ENCODE assay signal across 9 cellular contexts in genomic region chr19:42207767-42208259, GRCh38. TPM values are rescaled to one million over a fixed set of nuclear protein-coding genes. Genes with fewer than 3 reads are reported as not detected.
DNase-seq lines count a peak whose midpoint lies in the region; ATAC-seq and TF ChIP-seq lines count a peak whose summit lies in the region.
"Had no signal": no experiment of that assay in that cellular context is flagged by ENCODE, and none has a peak within 500 bp of the region (broad histone marks: within the 10 kb centered on the region; RNA-seq: fewer than 3 reads in every experiment).

No MANE protein-coding gene starts in this region.

- peaks cover 40% of the 10 kb centered on the region for H3K79me2 ChIP-seq in hepatocyte

- TF ChIP-seq EP300 in upper lobe of left lung (IDR thresholded peaks at IDR 0.05), result no peak

- TF ChIP-seq CTCF in fibroblast of pulmonary artery (IDR thresholded peaks at IDR 0.05; ENCODE audit: low read length, missing control alignments) (no peak), upper lobe of left lung (IDR thresholded peaks at IDR 0.05) (no peak), hepatocyte (IDR thresholded peaks at IDR 0.05; ENCODE audit: poor library complexity) (no peak)

- no peaks in the 10 kb centered on the region for H3K27me3 ChIP-seq in upper lobe of left lung
- H3K27me3 ChIP-seq in hepatocyte, result no peaks in the 10 kb centered on the region

- H2AFZ ChIP-seq in hepatocyte, result no peak overlapping the region

- H3K9me2 ChIP-seq in hepatocyte (replicated peaks; ENCODE audit: insufficient read depth), result no peaks in the 10 kb centered on the region

- WGBS in upper lobe of left lung, 2 donors, result 68 to 84% methylated on average over 6 of the region's 6 CpGs
- WGBS in hepatocyte (ENCODE audit: low lambda C conversion rate, missing lambda C conversion rate), result 84% methylated on average over 6 of the region's 6 CpGs

- ATAC-seq in upper lobe of left lung (ENCODE audit: low FRiP score in 2 of 2), result peak in 1 of 2 donors; percentile 72
- ATAC-seq in GM18519 (IDR thresholded peaks at IDR 0.05; ENCODE audit: low FRiP score, unreplicated experiment), result no peak

- peak overlapping the region; percentile 13 to 67 (median 38) for H3K27ac ChIP-seq in upper lobe of left lung
- no peak overlapping the region for H3K27ac ChIP-seq in hepatocyte

- H3K4me1 ChIP-seq in upper lobe of left lung, result peaks cover 0 to 26% (median 12%) of the 10 kb centered on the region in 4 donors
- H3K4me1 ChIP-seq in hepatocyte (ENCODE audit: insufficient read depth), result no peaks in the 10 kb centered on the region

- H4K20me1 ChIP-seq in hepatocyte (ENCODE audit: insufficient read depth, poor library complexity, severe bottlenecking), result peaks cover 42% of the 10 kb centered on the region

- peaks cover 23 to 99% (median 71%) of the 10 kb centered on the region in 4 donors for H3K36me3 ChIP-seq in upper lobe of left lung
- no peaks in the 10 kb centered on the region for H3K36me3 ChIP-seq in hepatocyte (replicated peaks; ENCODE audit: insufficient read depth, low read depth)

- TF ChIP-seq POLR2A in upper lobe of left lung (IDR thresholded peaks at IDR 0.05) (no peak), erythroblast (IDR thresholded peaks at IDR 0.05; ENCODE audit: low read length) (no peak)

- no peak overlapping the region for H3K4me2 ChIP-seq in hepatocyte

- H3K9me3 ChIP-seq in upper lobe of left lung (no peaks in the 10 kb centered on the region), hepatocyte (ENCODE audit: low read depth) (no peaks in the 10 kb centered on the region)

- DNase-seq in activated gamma-delta T cell treated with Interleukin-2 at 50 U/mL for 16 hours (peak; percentile 22), activated gamma-delta T cell (lab: John Stamatoyannopoulos, UW) (no peak), T-helper 9 cell (peak; percentile 32), fibroblast of pulmonary artery (ENCODE audit: low read depth) (peak; percentile 71), upper lobe of left lung (peak in 1 of 2 donors; percentile 67), erythroblast (lab: John Stamatoyannopoulos, UW) (no peak), hepatocyte (ENCODE audit: low spot score) (no peak)
- DNase-seq: DMS 273 treated with DMSO at 0.1 percent for 48 hours had no signal

- H3K4me3 ChIP-seq in fibroblast of pulmonary artery (replicated peaks; ENCODE audit: low read depth, low read length), result no peak overlapping the region
- no peak overlapping the region for H3K4me3 ChIP-seq in upper lobe of left lung
- no peak overlapping the region for H3K4me3 ChIP-seq in hepatocyte

RNA-seq across cellular contexts. Expression of gene DEDD2, which starts 9.7 kb away (rescaled TPM):
- total RNA-seq in upper lobe of left lung (100 to 1,000 TPM in 1 of 6 donors, 10 to 100 TPM in 5; 38.6 to 154 (median 51.2) TPM), hepatocyte (34.2 and 38.6 TPM in 2 replicates)
- 37.8 and 38.6 TPM in 2 replicates for polyA plus RNA-seq in hepatocyte

RNA-seq across cellular contexts. Expression of gene ZNF526, which starts 12.3 kb away (rescaled TPM):
- total RNA-seq in upper lobe of left lung (10 to 100 TPM in 4 of 6 donors, 1 to 10 TPM in 2; 7.9 to 13.8 (median 11.4) TPM), hepatocyte (4.9 and 5.1 TPM in 2 replicates)
- polyA plus RNA-seq in hepatocyte, result 8.6 and 9.7 TPM in 2 replicates

RNA-seq across cellular contexts. Expression of gene GSK3A, which starts 34.6 kb away (rescaled TPM):
- 10 to 100 TPM; 33.2 to 46.9 (median 39.1) TPM for total RNA-seq in upper lobe of left lung
- total RNA-seq in hepatocyte, result 31.2 and 32.2 TPM in 2 replicates
- polyA plus RNA-seq in hepatocyte, result 36.6 and 38.8 TPM in 2 replicates

RNA-seq across cellular contexts. Expression of gene ERF, which starts 47.1 kb away (rescaled TPM):
- total RNA-seq in upper lobe of left lung (10 to 100 TPM; 13.6 to 59.4 (median 32.5) TPM), hepatocyte (32.6 and 47.1 TPM in 2 replicates)
- 20.4 and 24.4 TPM in 2 replicates for polyA plus RNA-seq in hepatocyte

Comparison
In these comparisons a context has a peak if more than half of its experiments do, and no peak if none do; other contexts are left out.
1. DNase-seq: peak in activated gamma-delta T cell treated with Interleukin-2 at 50 U/mL for 16 hours (single experiment), T-helper 9 cell (single experiment) and fibroblast of pulmonary artery (single experiment); none in activated gamma-delta T cell (single experiment), erythroblast (0 of 2) and hepatocyte (single experiment).